In genomic region chr2:66570471-66570870, GRCh38 we compare ENCODE assay signal across 20 cellular contexts.
DNase-seq lines count a peak whose midpoint lies in the region; ATAC-seq, FAIRE-seq and TF ChIP-seq lines count a peak whose summit lies in the region.
"Had no signal": no experiment of that assay in that cellular context is flagged by ENCODE, and none has a peak within 500 bp of the region (broad histone marks: within the 10 kb centered on the region; RNA-seq: fewer than 3 reads in every experiment).

No MANE protein-coding gene starts in this region.

- POLR2A ChIA-PET in HepG2 (lab: Yijun Ruan, JAX): interaction anchor here (1.4 kb wide), 1 partner anchor 136 kb away, joined by 3 read pairs; no protein-coding TSS in a partner anchor

- CTCF ChIA-PET in HepG2 (lab: Yijun Ruan, JAX; ENCODE audit: low intra/inter-chr PET ratio, low total read pairs): no interaction called here

- TF ChIP-seq POLR2A in gastroesophageal sphincter (IDR thresholded peaks at IDR 0.05): no peak
- no peak for TF ChIP-seq POLR2A in HepG2 (IDR thresholded peaks at IDR 0.05; ENCODE audit: insufficient read depth in 1 of 2, low read depth in 2 of 2, low read length in 2 of 2)

- H3K79me2 ChIP-seq in HepG2 (ENCODE audit: insufficient read depth, low read length): no peaks in the 10 kb centered on the region

- FAIRE-seq in D721Med (lab: Jason Lieb, UNC): peak; percentile 95
- no peak for FAIRE-seq in HepG2 (lab: Jason Lieb, UNC)
- FAIRE-seq: GM12891, GM18507, H1 had no signal

- H3K27me3 ChIP-seq in gastroesophageal sphincter (no peaks in the 10 kb centered on the region), HepG2 (ENCODE audit: control insufficient read depth in 1 of 2, insufficient read depth in 2 of 2, low read length in 2 of 2) (peaks cover 0 to 1% of the 10 kb centered on the region in 2 experiments; a peak in 2 of 5 replicates), brain microvascular endothelial cell (replicated peaks) (peaks cover 2% of the 10 kb centered on the region)

- no TSS peak for BruUV-seq in HepG2 (replicated peaks; lab: Mats Ljungman, UMichigan)

- TF ChIP-seq EP300 in gastroesophageal sphincter (IDR thresholded peaks at IDR 0.05) (no peak), HepG2 (IDR thresholded peaks at IDR 0.05; ENCODE audit: low read depth in 2 of 2, low read length in 2 of 2) (no peak), HepG2 (CRISPR knock-in tag; IDR thresholded peaks at IDR 0.05; ENCODE audit: borderline replicate concordance) (no peak)

- DNase-seq in D721Med (ENCODE audit: insufficient read length, low spot score) (no peak), NCI-H1417 (lab: John Stamatoyannopoulos, UW) (peak; percentile 19 to 84 (median 22)), retina (peak; percentile 74), HepG2 (ENCODE audit: low spot score) (no peak), brain microvascular endothelial cell (no peak)
- DNase-seq: AML-193, GF-D8, KG1, NCI-H1048, NCI-H1694, NCI-H446 treated with DMSO at 0.1 percent for 48 hours, NCI-H774, Peyer's patch, Right ventricle myocardium superior had no signal

- TF ChIP-seq RAD21 in HepG2 (CRISPR knock-in tag; IDR thresholded peaks at IDR 0.05): no peak

- peaks cover 0 to 49% of the 10 kb centered on the region in 2 donors for H3K36me3 ChIP-seq in gastroesophageal sphincter
- no peaks in the 10 kb centered on the region for H3K36me3 ChIP-seq in HepG2 (replicated peaks in 1 of 2; ENCODE audit: control insufficient read depth in 1 of 2, insufficient read depth in 2 of 2, low read length in 2 of 2)
- H3K36me3 ChIP-seq in brain microvascular endothelial cell (replicated peaks): no peaks in the 10 kb centered on the region
- H3K36me3 ChIP-seq: Peyer's patch had no signal

- 50 to 51% methylated on average over 3 of the region's 3 CpGs for WGBS in gastroesophageal sphincter (ENCODE audit: low coverage in 1 of 2), 2 donors
- 83% methylated on average over 3 of the region's 3 CpGs for WGBS in HepG2 (ENCODE audit: low lambda C conversion rate)

- H3K4me1 ChIP-seq in gastroesophageal sphincter (peaks cover 12 to 86% (median 14%) of the 10 kb centered on the region in 3 donors), HepG2 (ENCODE audit: insufficient read depth, low read length) (peaks cover 7% of the 10 kb centered on the region; the same call in 1 of the 2 replicates)

- no peaks in the 10 kb centered on the region for H4K20me1 ChIP-seq in HepG2 (ENCODE audit: insufficient read depth, low read length)

- in situ Hi-C loops in HepG2 (cut with HindIII; ENCODE audit: extremely low pct_ligation_motif_present, low pct_unique_long_range_greater_than_20kb) (loop anchor here (10.0 kb wide), 1 partner anchor 556 kb away; no protein-coding TSS in a partner anchor), brain microvascular endothelial cell (cut with HindIII; ENCODE audit: low pct_ligation_motif_present, low sequenced_read_pairs) (no loop called here)

- H3K9ac ChIP-seq in HepG2 (ENCODE audit: insufficient read depth, low read depth, low read length): no peak overlapping the region

- TF ChIP-seq CTCF in D721Med (IDR thresholded peaks at IDR 0.05; ENCODE audit: insufficient read depth, missing control alignments) (no peak), gastroesophageal sphincter (IDR thresholded peaks at IDR 0.05) (no peak), HepG2 (CRISPR knock-in tag; IDR thresholded peaks at IDR 0.05) (no peak), brain microvascular endothelial cell (IDR thresholded peaks at IDR 0.05; ENCODE audit: low read depth, low read length, missing control alignments) (no peak)

- intact Hi-C loops in HepG2 (cut with micrococcal nuclease; ENCODE audit: unreplicated experiment): no loop called here

- H3K4me2 ChIP-seq in HepG2 (ENCODE audit: low read depth, low read length): no peak overlapping the region

- no peak overlapping the region for H2AFZ ChIP-seq in HepG2 (ENCODE audit: low read length)

- H3K4me3 ChIP-seq in gastroesophageal sphincter (no peak overlapping the region), HepG2 (replicated peaks in 1 of 3; ENCODE audit: insufficient read depth in 1 of 3, low read depth in 2 of 3, low read length in 3 of 3) (no peak overlapping the region), brain microvascular endothelial cell (ENCODE audit: low read depth, low read length) (no peak overlapping the region)
- H3K4me3 ChIP-seq: Peyer's patch had no signal

- H3K9me3 ChIP-seq in gastroesophageal sphincter (no peaks in the 10 kb centered on the region), HepG2 (ENCODE audit: low read length) (no peaks in the 10 kb centered on the region)
- H3K9me3 ChIP-seq: Peyer's patch had no signal

- H3K27ac ChIP-seq in gastroesophageal sphincter: peak overlapping the region in 3 of 4 donors; percentile 18 to 95 (median 19)
- no peak overlapping the region for H3K27ac ChIP-seq in HepG2 (ENCODE audit: extremely low read length, insufficient read depth, low read length)
- no peak overlapping the region for H3K27ac ChIP-seq in brain microvascular endothelial cell
- H3K27ac ChIP-seq: Peyer's patch had no signal

- no peak for ATAC-seq in gastroesophageal sphincter
- ATAC-seq in HepG2: no peak
- ATAC-seq in GM21515 (IDR thresholded peaks at IDR 0.05; ENCODE audit: unreplicated experiment): no peak
- ATAC-seq: SK-N-SH treated with all-trans-retinoic acid at 6 μM for 48 hours had no signal

TF ChIP-seq in HepG2, 621 proteins besides CTCF, POLR2A, EP300 and RAD21:
- TF ChIP-seq ZNF44 (CRISPR knock-in tag; IDR thresholded peaks at IDR 0.05): no peak
- TF ChIP-seq WIZ (CRISPR knock-in tag; IDR thresholded peaks at IDR 0.05): no peak
TF ChIP-seq in HepG2: peak in this region for 0.

Comparison
In these comparisons a context has a peak if more than half of its experiments do, and no peak if none do; other contexts are left out.
1. DNase-seq: peak in NCI-H1417 (3 of 3) and retina (single experiment); none in D721Med (single experiment), HepG2 (single experiment) and brain microvascular endothelial cell (single experiment).
2. H3K27ac ChIP-seq: peak in gastroesophageal sphincter (3 of 4); none in HepG2 (single experiment) and brain microvascular endothelial cell (single experiment).